ENCODE assay signal across 15 cellular contexts in the genomic region with DNA sequence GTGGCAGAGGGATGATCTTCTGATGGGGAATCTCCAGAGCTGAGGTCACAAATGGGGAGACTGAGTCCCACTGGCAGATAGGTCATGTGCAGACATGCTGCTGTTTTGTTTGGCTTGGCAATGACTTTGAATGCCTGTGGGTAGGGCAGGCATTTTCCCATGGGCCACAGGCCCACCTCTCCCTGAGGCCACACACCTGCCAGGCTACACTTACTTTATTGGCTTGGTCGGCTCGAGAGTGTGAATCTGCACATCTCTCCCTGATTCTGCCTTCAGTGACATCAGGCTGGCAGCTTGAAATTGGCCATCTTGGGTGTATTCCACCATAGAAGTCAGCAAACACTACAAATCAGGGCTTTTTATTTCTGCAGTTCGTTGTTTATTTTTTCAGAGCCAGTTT.
DNase-seq lines count a peak whose midpoint lies in the region; ATAC-seq, FAIRE-seq and TF ChIP-seq lines count a peak whose summit lies in the region.
"Had no signal": no experiment of that assay in that cellular context is flagged by ENCODE, and none has a peak within 500 bp of the region (broad histone marks: within the 10 kb centered on the region; RNA-seq: fewer than 3 reads in every experiment).

No MANE protein-coding gene starts in this region.

- H3K4me3 ChIP-seq in kidney (ENCODE audit: low read length in 2 of 2) (no peak overlapping the region), spleen (no peak overlapping the region), ascending aorta (no peak overlapping the region)
- H3K4me3 ChIP-seq: BLaER1, K562 had no signal

- 71 to 96% (median 80%) methylated on average over 3 of the region's 3 CpGs for WGBS in spleen, 5 donors

- H3K4me1 ChIP-seq in kidney (ENCODE audit: control insufficient read depth in 1 of 2, insufficient read depth in 1 of 2, low read depth in 1 of 2, low read length in 2 of 2) (no peaks in the 10 kb centered on the region), spleen (peaks cover 0 to 4% (median 0%) of the 10 kb centered on the region in 6 donors), ascending aorta (no peaks in the 10 kb centered on the region)
- H3K4me1 ChIP-seq: BLaER1 had no signal

- no peak for TF ChIP-seq POLR2A in GM12891 (IDR thresholded peaks at IDR 0.05; ENCODE audit: low read depth, low read length)
- TF ChIP-seq POLR2A in spleen (IDR thresholded peaks at IDR 0.05): no peak

- H3K27ac ChIP-seq in kidney (ENCODE audit: low read depth in 2 of 2, low read length in 2 of 2) (no peak overlapping the region), spleen (no peak overlapping the region), ascending aorta (no peak overlapping the region)
- H3K27ac ChIP-seq: BLaER1, HL-60 had no signal

- no peak for ATAC-seq in GM18858 (IDR thresholded peaks at IDR 0.05; ENCODE audit: unreplicated experiment)
- ATAC-seq: K562 had no signal

- TF ChIP-seq CTCF in kidney (IDR thresholded peaks at IDR 0.05; ENCODE audit: borderline replicate concordance, extremely low read depth, insufficient read depth) (no peak), spleen (IDR thresholded peaks at IDR 0.05 in 8 of 11, conservative IDR thresholded peaks at IDR 0.05 in 3 of 11) (no peak), ascending aorta (IDR thresholded peaks at IDR 0.05) (no peak)

- peaks cover 0 to 12% (median 0%) of the 10 kb centered on the region in 7 donors for H3K27me3 ChIP-seq in spleen (replicated peaks in 1 of 7)
- H3K27me3 ChIP-seq in ascending aorta: no peaks in the 10 kb centered on the region

- no peak for DNase-seq in GM12891 (ENCODE audit: insufficient read length, low spot score)
- DNase-seq in astrocyte of the hippocampus (ENCODE audit: low read depth, low spot score): peak; percentile 49
- peak; percentile 2 for DNase-seq in kidney
- DNase-seq in spleen: peak; percentile 36
- DNase-seq in ascending aorta (ENCODE audit: low spot score in 2 of 2): no peak
- no peak for DNase-seq in kidney tubule cell (ENCODE audit: low spot score)
- DNase-seq: 8988T; AML-193; CD4-positive, CD25-positive, alpha-beta regulatory T cell; HCEC 1CT; HFFc6 had no signal

- H3K36me3 ChIP-seq in kidney (ENCODE audit: control insufficient read depth in 1 of 2, insufficient read depth in 2 of 2, low read length in 2 of 2) (no peaks in the 10 kb centered on the region), spleen (no peaks in the 10 kb centered on the region), ascending aorta (no peaks in the 10 kb centered on the region)
- H3K36me3 ChIP-seq: BLaER1 had no signal

- FAIRE-seq in GM12891 (lab: Jason Lieb, UNC): peak; percentile 13
- FAIRE-seq in kidney (lab: Jason Lieb, UNC): no peak
- FAIRE-seq: K562 had no signal

- H3K9me3 ChIP-seq in kidney (ENCODE audit: control insufficient read depth in 1 of 2, low read length in 2 of 2) (no peaks in the 10 kb centered on the region), spleen (no peaks in the 10 kb centered on the region), ascending aorta (no peaks in the 10 kb centered on the region)
- H3K9me3 ChIP-seq: BLaER1 had no signal

- no peak overlapping the region for H3K9ac ChIP-seq in kidney (ENCODE audit: low read length in 2 of 2)
- H3K9ac ChIP-seq: BLaER1 had no signal

- intact Hi-C loops in kidney (cut with DNase I) (no loop called here), spleen (cut with DNase I; ENCODE audit: low total_unique reads) (no loop called here), ascending aorta (cut with DNase I) (no loop called here)

TF ChIP-seq in GM12891, 5 proteins besides CTCF, POLR2A, EP300 and RAD21:
- TF ChIP-seq SPI1 (IDR thresholded peaks at IDR 0.05; ENCODE audit: low read depth, low read length): no peak
- no peak for TF ChIP-seq POU2F2 (IDR thresholded peaks at IDR 0.05; ENCODE audit: low read depth, low read length)
- TF ChIP-seq PAX5 (IDR thresholded peaks at IDR 0.05; ENCODE audit: insufficient read depth, low read length, severe bottlenecking): no peak
- TF ChIP-seq TAF1 (IDR thresholded peaks at IDR 0.05; ENCODE audit: low read depth, low read length): no peak
- no peak for TF ChIP-seq POLR2AphosphoS5 (IDR thresholded peaks at IDR 0.05; ENCODE audit: low read depth, low read length)

Comparison
In these comparisons a context has a peak if more than half of its experiments do, and no peak if none do; other contexts are left out.
1. DNase-seq: peak in astrocyte of the hippocampus (single experiment), kidney (single experiment) and spleen (single experiment); none in GM12891 (single experiment), ascending aorta (0 of 2) and kidney tubule cell (single experiment).